ENCODE assay signal across 8 cellular contexts in genomic region chr11:76233936-76234703, GRCh38. TPM values are rescaled to one million over a fixed set of nuclear protein-coding genes. Genes with fewer than 3 reads are reported as not detected.
DNase-seq lines count a peak whose midpoint lies in the region; ATAC-seq, FAIRE-seq and TF ChIP-seq lines count a peak whose summit lies in the region.

No MANE protein-coding gene starts in this region.

- no peaks in the 10 kb centered on the region for H4K20me1 ChIP-seq in BLaER1
- no peaks in the 10 kb centered on the region for H4K20me1 ChIP-seq in OCI-LY1 (ENCODE audit: insufficient read depth, low read length)

- no peaks in the 10 kb centered on the region for H3K9me2 ChIP-seq in OCI-LY1 (ENCODE audit: low read depth, low read length)

- no peaks in the 10 kb centered on the region for H3K79me2 ChIP-seq in OCI-LY1 (ENCODE audit: insufficient read depth, low read length)

- H3K4me1 ChIP-seq in BLaER1 = peaks cover 69% of the 10 kb centered on the region
- H3K4me1 ChIP-seq in OCI-LY1 (ENCODE audit: insufficient read depth, low read length, severe bottlenecking) = peaks cover 26% of the 10 kb centered on the region
- H3K4me1 ChIP-seq in kidney (ENCODE audit: control insufficient read depth in 1 of 2, insufficient read depth in 1 of 2, low read depth in 1 of 2, low read length in 2 of 2) = peaks cover 0 to 8% of the 10 kb centered on the region in 2 donors

- H3K4me2 ChIP-seq in BLaER1 (peak overlapping the region; percentile 98), OCI-LY1 (ENCODE audit: low read length) (peak overlapping the region; percentile 77)

- H3K9me3 ChIP-seq in BLaER1 (no peaks in the 10 kb centered on the region), OCI-LY1 (ENCODE audit: low read length) (no peaks in the 10 kb centered on the region), kidney (ENCODE audit: control insufficient read depth in 1 of 2, low read length in 2 of 2) (no peaks in the 10 kb centered on the region)

- peak overlapping the region; percentile 10; the same call in 1 of the 2 replicates for H2AFZ ChIP-seq in OCI-LY1 (ENCODE audit: low read length)

- peak overlapping the region; percentile 77 for H3K27ac ChIP-seq in BLaER1
- no peak overlapping the region for H3K27ac ChIP-seq in OCI-LY1 (ENCODE audit: low read depth, low read length, poor library complexity, severe bottlenecking)
- peak overlapping the region in 1 of 2 donors; percentile 86 for H3K27ac ChIP-seq in kidney (ENCODE audit: low read depth in 2 of 2, low read length in 2 of 2)

- peak; percentile 66 for DNase-seq in GM20000 (ENCODE audit: low spot score)
- peak; percentile 12 for DNase-seq in bronchial epithelial cell (ENCODE audit: low read depth)
- peak; percentile 87 for DNase-seq in kidney
- peak; percentile 47 for DNase-seq in stimulated activated naive CD8-positive, alpha-beta T cell treated with anti-CD3 and anti-CD28 coated beads, Interleukin-15, Interleukin-2, amounts not matched to agents 100 U/mL and 50 U/mL, for 24 hours
- no peak for DNase-seq in COR-L47 (lab: John Stamatoyannopoulos, UW)

- no peak for ATAC-seq in stimulated activated naive CD8-positive, alpha-beta T cell treated with anti-CD3 and anti-CD28 coated beads, Interleukin-15, Interleukin-2, amounts not matched to agents 100 U/mL and 50 U/mL, for 24 hours
- no peak for ATAC-seq in GM18520 (IDR thresholded peaks at IDR 0.05; ENCODE audit: unreplicated experiment)

- peak overlapping the region; percentile 74 for H3K9ac ChIP-seq in BLaER1
- peak overlapping the region; percentile 66 for H3K9ac ChIP-seq in OCI-LY1 (ENCODE audit: low read length)
- peak overlapping the region in 1 of 2 donors; percentile 77 for H3K9ac ChIP-seq in kidney (ENCODE audit: low read length in 2 of 2)

- H3K4me3 ChIP-seq in BLaER1 (peak overlapping the region; percentile 86), OCI-LY1 (ENCODE audit: low read depth, low read length, poor library complexity, severe bottlenecking) (peak overlapping the region; percentile 76), bronchial epithelial cell (ENCODE audit: low read depth, low read length) (peak overlapping the region; percentile 67), kidney (ENCODE audit: low read length in 2 of 2) (peak overlapping the region; percentile 84 to 94)

- H3K27me3 ChIP-seq in BLaER1 (0 out of 2 replicates have a peak, but pooled peaks cover 6% of the 10 kb centered on the region), OCI-LY1 (ENCODE audit: insufficient read depth, low read length) (peaks cover 6% of the 10 kb centered on the region; the same call in 1 of the 2 replicates), bronchial epithelial cell (ENCODE audit: control insufficient read depth, insufficient read depth, low read length) (peaks cover 6% of the 10 kb centered on the region)

- TF ChIP-seq CTCF in GM20000 (IDR thresholded peaks at IDR 0.05; ENCODE audit: extremely low read depth, missing control alignments) (no peak), OCI-LY1 (IDR thresholded peaks at IDR 0.05; ENCODE audit: low read length) (no peak), bronchial epithelial cell (IDR thresholded peaks at IDR 0.05; ENCODE audit: insufficient read depth, low read length, severe bottlenecking) (no peak), kidney (IDR thresholded peaks at IDR 0.05; ENCODE audit: borderline replicate concordance, extremely low read depth, insufficient read depth) (no peak)

- intact Hi-C loops in kidney (cut with DNase I) = no loop called here

- FAIRE-seq in bronchial epithelial cell (lab: Jason Lieb, UNC) = no peak
- FAIRE-seq in kidney (lab: Jason Lieb, UNC) = no peak

- no peaks in the 10 kb centered on the region for H3F3A ChIP-seq in OCI-LY1 (ENCODE audit: insufficient read depth, low read length)

- H3K36me3 ChIP-seq in BLaER1 (no peaks in the 10 kb centered on the region), OCI-LY1 (ENCODE audit: insufficient read depth, low read length) (no peaks in the 10 kb centered on the region), bronchial epithelial cell (ENCODE audit: control insufficient read depth, insufficient read depth, low read length) (no peaks in the 10 kb centered on the region), kidney (ENCODE audit: control insufficient read depth in 1 of 2, insufficient read depth in 2 of 2, low read length in 2 of 2) (no peaks in the 10 kb centered on the region)

RNA-seq across cellular contexts. Expression of gene WNT11, which starts 27.8 kb away (rescaled TPM):
- total RNA-seq in bronchial epithelial cell = 0.13 TPM in 1 of 2 replicates, not detected in the other
- total RNA-seq in kidney = 2.2 TPM
- polyA plus RNA-seq in kidney (ENCODE audit: insufficient read depth, low read depth, low replicate concordance) = 0.80 TPM
